ENCODE assay signal across 19 cellular contexts in genomic region chr7:13832346-13832745, GRCh38.
"Had no signal": no experiment of that assay in that cellular context is flagged by ENCODE, and none has a peak within 500 bp of the region (broad histone marks: within the 10 kb centered on the region; RNA-seq: fewer than 3 reads in every experiment).

No MANE protein-coding gene starts in this region.

- H3K27ac ChIP-seq: body of pancreas, foreskin keratinocyte, ovary, psoas muscle, thyroid gland, VCaP had no signal

- H3K27me3 ChIP-seq: body of pancreas, foreskin keratinocyte, ovary, thyroid gland had no signal

- DNase-seq: activated CD4-positive, alpha-beta memory T cell treated with anti-CD3 and anti-CD28 coated beads, Interleukin-2, amount 10 ng/mL, durations not matched to agents 7 days and 5 days; activated CD4-positive, alpha-beta T cell treated with anti-CD3 and anti-CD28 coated beads, Interleukin-2, amount 10 ng/mL, durations not matched to agents 24 days and 14 days; activated effector memory CD4-positive, alpha-beta T cell treated with anti-CD3 and anti-CD28 coated beads, Interleukin-2, amount 50 U/mL, for 16 hours; activated naive CD4-positive, alpha-beta T cell treated with anti-CD3 and anti-CD28 coated beads, Interleukin-2, amount 10 ng/mL, durations not matched to agents 7 days and 5 days; anterior cingulate cortex; body of pancreas; foreskin keratinocyte; kidney glomerular epithelial cell; left ventricle myocardium superior; ovary; psoas muscle; right cardiac atrium; stimulated activated CD4-positive, alpha-beta T cell treated with anti-CD3 and anti-CD28 coated beads, Interleukin-1b, Interleukin-23, amount 100 ng/mL, for 48 hours; substantia nigra; T-cell; thyroid gland had no signal

- H3K4me3 ChIP-seq: body of pancreas, ovary, psoas muscle, thyroid gland had no signal

- H3K4me1 ChIP-seq: body of pancreas, foreskin keratinocyte, psoas muscle, thyroid gland had no signal

- H3K36me3 ChIP-seq: ovary, thyroid gland had no signal

- H3K9me3 ChIP-seq: body of pancreas, ovary, psoas muscle, thyroid gland had no signal

- ATAC-seq: activated CD4-positive, CD25-positive, alpha-beta regulatory T cell treated with anti-CD3 and anti-CD28 coated beads, Interleukin-2, amount 50 U/mL, for 24 hours; body of pancreas; foreskin keratinocyte; left ventricle myocardium superior; natural killer cell treated with Interleukin-12 subunit alpha and Interleukin-12 subunit beta and Interleukin-15 and Interleukin-18, amount 100 ng/mL, for 72 hours; psoas muscle; right cardiac atrium; T-cell had no signal
